ENCODE assay signal across 8 cellular contexts in the genomic region with DNA sequence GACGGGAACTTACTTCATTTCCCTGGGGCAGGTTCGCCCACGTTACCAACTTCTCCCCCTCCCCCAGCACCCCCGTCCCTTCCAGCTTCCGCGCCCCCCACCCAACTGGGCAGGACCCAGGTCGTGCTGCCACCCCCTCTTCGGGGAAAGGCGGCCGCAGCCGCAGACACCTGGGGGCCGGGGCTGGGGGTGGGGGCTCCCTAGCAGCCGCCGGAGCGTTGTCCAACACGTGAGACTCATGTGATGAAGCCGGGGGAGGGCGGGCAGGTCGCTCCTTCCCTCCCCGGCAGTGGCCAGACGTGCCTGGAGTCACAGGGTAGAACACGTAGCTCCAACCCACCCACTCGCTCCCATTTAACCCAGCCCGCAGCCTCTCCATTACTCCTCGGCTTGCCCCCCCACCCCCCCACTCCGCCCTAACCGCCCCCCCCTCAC. TPM values are rescaled to one million over a fixed set of nuclear protein-coding genes. Genes with fewer than 3 reads are reported as not detected.
DNase-seq lines count a peak whose midpoint lies in the region; ATAC-seq and TF ChIP-seq lines count a peak whose summit lies in the region.

No MANE protein-coding gene starts in this region.

- peaks cover 21 to 65% (median 50%) of the 10 kb centered on the region in 4 donors for H3K4me1 Mint-ChIP-seq in naive thymus-derived CD8-positive, alpha-beta T cell

- no TSS peak for BruUV-seq in Panc1 (replicated peaks; lab: Mats Ljungman, UMichigan)

- peaks cover 34% of the 10 kb centered on the region for H3K79me2 ChIP-seq in fibroblast of lung (ENCODE audit: control insufficient read depth, insufficient read depth, low read length)

- peaks cover 18% of the 10 kb centered on the region for H3K4me1 ChIP-seq in Panc1 (ENCODE audit: control insufficient read depth, insufficient read depth, low read length)
- H3K4me1 ChIP-seq in fibroblast of lung (ENCODE audit: control insufficient read depth, extremely low read depth, insufficient read depth, low read length), result peaks cover 17% of the 10 kb centered on the region
- peaks cover 42 to 58% (median 51%) of the 10 kb centered on the region in 4 donors for H3K4me1 ChIP-seq in stomach

- TF ChIP-seq POLR2A in stomach (IDR thresholded peaks at IDR 0.05), result no peak

- peak; percentile 35 for ATAC-seq in GM21360 (IDR thresholded peaks at IDR 0.05; ENCODE audit: unreplicated experiment)
- peak; percentile 70 for ATAC-seq in Panc1
- ATAC-seq in naive thymus-derived CD8-positive, alpha-beta T cell, result peak; percentile 38 to 50

- no peaks in the 10 kb centered on the region for H4K20me1 ChIP-seq in fibroblast of lung (ENCODE audit: control insufficient read depth, extremely low read depth, insufficient read depth, low read length)

- intact Hi-C loops in Panc1 (cut with micrococcal nuclease; ENCODE audit: unreplicated experiment) (loop anchor here (5.0 kb wide), 1 partner anchor 322 kb away; no protein-coding TSS in a partner anchor), stomach (cut with DNase I; ENCODE audit: low total_unique reads) (no loop called here)

- peak overlapping the region; percentile 87 for H3K9ac ChIP-seq in fibroblast of lung (ENCODE audit: insufficient read depth, low read length)

- H3K36me3 Mint-ChIP-seq in naive thymus-derived CD8-positive, alpha-beta T cell, result peaks cover 0 to 21% (median 4%) of the 10 kb centered on the region in 3 donors

- H3K36me3 ChIP-seq in Panc1 (ENCODE audit: control insufficient read depth, insufficient read depth, low read length), result peaks cover 13% of the 10 kb centered on the region
- peaks cover 5% of the 10 kb centered on the region for H3K36me3 ChIP-seq in fibroblast of lung (ENCODE audit: control insufficient read depth, insufficient read depth, low read length)
- peaks cover 6 to 14% (median 9%) of the 10 kb centered on the region in 4 donors for H3K36me3 ChIP-seq in stomach

- TF ChIP-seq CTCF in Panc1 (IDR thresholded peaks at IDR 0.05) (no peak), fibroblast of lung (conservative IDR thresholded peaks at IDR 0.05 in 1 of 2, IDR thresholded peaks at IDR 0.05 in 1 of 2; ENCODE audit: low read depth in 1 of 2, low read length in 2 of 2) (no peak), stomach (IDR thresholded peaks at IDR 0.05) (no peak)

- H3K27ac ChIP-seq in Panc1 (ENCODE audit: low read length) (no peak overlapping the region; the same call in 1 of the 2 replicates), fibroblast of lung (ENCODE audit: insufficient read depth, low read length) (peak overlapping the region; percentile 86), stomach (peak overlapping the region; percentile 97 to 100 (median 98))

- POLR2A ChIA-PET in Panc1 (lab: Charles Lee), result interaction anchor here (0.6 to 2.9 kb wide), 12 partner anchors 9 to 302 kb away, joined by 3 to 25 read pairs (median 6); no protein-coding TSS in a partner anchor
- POLR2A ChIA-PET in naive thymus-derived CD8-positive, alpha-beta T cell (lab: Charles Lee), result interaction anchor here (0.5 to 1.7 kb wide), 11 partner anchors 13 to 157 kb away, joined by 3 to 6 read pairs (median 3); no protein-coding TSS in a partner anchor

- 0 to 3% (median 1%) methylated on average over 8 to 27 of the region's 27 CpGs for WGBS in stomach, 5 donors

- DNase-seq in COR-L47 (lab: John Stamatoyannopoulos, UW) (peak; percentile 9), HS-5 (ENCODE audit: low read depth) (peak; percentile 85), Panc1 (ENCODE audit: low read depth, low spot score) (no peak), fibroblast of lung (ENCODE audit: low read depth in 2 of 2) (peak; percentile 96 to 99), stomach (peak; percentile 94)
- peak; percentile 67 to 87 for DNase-seq in activated T-helper 1 cell treated with anti-CD3 and anti-CD28 coated beads, Interleukin-2, amount 50 U/mL, for 16 hours (ENCODE audit: low read depth in 1 of 2, low spot score in 1 of 2)
- peak in 8 of 10 donors; percentile 48 to 83 (median 58) for DNase-seq in naive thymus-derived CD8-positive, alpha-beta T cell

- H3K27ac Mint-ChIP-seq in naive thymus-derived CD8-positive, alpha-beta T cell, result peak overlapping the region in 8 of 10 donors; percentile 76 to 100 (median 87)

- H3K4me3 ChIP-seq in Panc1 (ENCODE audit: low read depth in 2 of 2, low read length in 2 of 2), result peak overlapping the region; percentile 58 to 92; a peak in 3 of 4 replicates
- peak overlapping the region in 2 of 4 experiments; percentile 31 to 63 for H3K4me3 ChIP-seq in fibroblast of lung (replicated peaks in 1 of 4; ENCODE audit: control extremely low read depth in 1 of 4, insufficient read depth in 1 of 4, low read depth in 3 of 4, low read length in 4 of 4)
- peak overlapping the region; percentile 66 to 97 (median 78) for H3K4me3 ChIP-seq in stomach

- no peak overlapping the region for H3K4me2 ChIP-seq in fibroblast of lung (ENCODE audit: extremely low read depth, insufficient read depth, low read length)

- CTCF ChIA-PET in Panc1 (lab: Charles Lee), result interaction anchor here (0.7 to 1.3 kb wide), 3 partner anchors 258 to 267 kb away, joined by 3 to 7 read pairs (median 4); no protein-coding TSS in a partner anchor

- H3K9me3 Mint-ChIP-seq in naive thymus-derived CD8-positive, alpha-beta T cell, result no peaks in the 10 kb centered on the region

- H3K4me3 Mint-ChIP-seq in naive thymus-derived CD8-positive, alpha-beta T cell, result peak overlapping the region; percentile 83 to 97 (median 94)

- no peak overlapping the region for H2AFZ ChIP-seq in fibroblast of lung (ENCODE audit: low read length)

- H3K27me3 ChIP-seq in Panc1 (ENCODE audit: control insufficient read depth, insufficient read depth, low read length) (no peaks in the 10 kb centered on the region), fibroblast of lung (ENCODE audit: control insufficient read depth, insufficient read depth, low read length) (no peaks in the 10 kb centered on the region), stomach (no peaks in the 10 kb centered on the region)

- H3K27me3 Mint-ChIP-seq in naive thymus-derived CD8-positive, alpha-beta T cell, result no peaks in the 10 kb centered on the region

- no peak for TF ChIP-seq EP300 in stomach (IDR thresholded peaks at IDR 0.05)

- H3K9me3 ChIP-seq in Panc1 (ENCODE audit: control insufficient read depth, insufficient read depth, low read depth, low read length) (no peaks in the 10 kb centered on the region), fibroblast of lung (ENCODE audit: control insufficient read depth, insufficient read depth, low read depth, low read length) (no peaks in the 10 kb centered on the region), stomach (no peaks in the 10 kb centered on the region)

- in situ Hi-C loops in Panc1 (cut with HindIII; ENCODE audit: low pct_unique_long_range_greater_than_20kb, low sequenced_read_pairs), result no loop called here

RNA-seq across cellular contexts. Expression of a gene that starts 0.3 kb away (rescaled TPM):
- 78.4 TPM for total RNA-seq in Panc1 (2021; ENCODE audit: unreplicated experiment)
- polyA plus RNA-seq in Panc1 (2012; ENCODE audit: insufficient read length), result 63.8 TPM
- 12.8 and 16.7 TPM in 2 replicates for total RNA-seq in fibroblast of lung
- polyA plus RNA-seq in fibroblast of lung, result 20.8 and 28.4 TPM in 2 replicates
- polyA plus RNA-seq in fibroblast of lung (2012), result 20.9 and 37.6 TPM in 2 replicates
- polyA minus RNA-seq in fibroblast of lung (ENCODE audit: low replicate concordance), result 46.1 and 68.2 TPM in 2 replicates
- total RNA-seq in naive thymus-derived CD8-positive, alpha-beta T cell, result 1 to 10 TPM; 4.5 to 5.1 TPM
- 1 to 10 TPM; 1.1 to 10.0 (median 1.8) TPM for polyA plus RNA-seq in naive thymus-derived CD8-positive, alpha-beta T cell
- 10 to 100 TPM in 4 of 5 donors, 1 to 10 TPM in 1; 7.6 to 34.7 (median 26.6) TPM for total RNA-seq in stomach
- 10 to 100 TPM; 17.7 to 39.7 (median 24.1) TPM for polyA plus RNA-seq in stomach
